ENCODE assay signal across 8 cellular contexts in the genomic region with DNA sequence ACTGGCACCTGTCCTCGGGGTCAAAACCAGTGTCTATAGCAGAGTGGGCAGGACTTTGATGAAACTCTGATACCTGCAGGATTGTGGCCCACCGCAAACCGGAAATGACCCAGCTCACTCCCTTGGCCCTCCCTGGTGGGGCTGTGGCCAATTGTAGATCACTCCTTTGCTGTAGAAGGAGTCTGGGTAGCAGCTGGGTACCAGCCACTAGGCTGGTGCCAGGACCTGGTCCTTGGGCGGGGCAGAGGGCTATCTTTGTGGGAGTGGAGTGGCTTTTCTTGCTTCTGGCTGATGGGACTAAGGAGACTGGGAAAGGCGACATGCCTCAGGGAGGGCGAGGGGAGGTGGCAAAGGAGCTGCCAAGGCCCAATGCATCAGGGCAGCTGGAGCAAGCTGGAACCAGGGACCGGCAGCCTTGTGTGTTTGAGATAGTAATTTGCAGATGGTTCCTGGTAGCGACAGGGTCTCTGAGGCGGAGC. TPM values are rescaled to one million over a fixed set of nuclear protein-coding genes. Genes with fewer than 3 reads are reported as not detected.
A peak's percentile ranks its signal among the peaks of the same experiment; 100 is the strongest.
DNase-seq lines count a peak whose midpoint lies in the region; ATAC-seq and TF ChIP-seq lines count a peak whose summit lies in the region.

No MANE protein-coding gene starts in this region.

- DNase-seq in A673 (ENCODE audit: low spot score): no peak
- no peak for DNase-seq in H7
- no peak for DNase-seq in WERI-Rb-1
- no peak for DNase-seq in left lung
- no peak for DNase-seq in left lobe of liver (ENCODE audit: low spot score)
- DNase-seq in UCSD-AML1 (lab: John Stamatoyannopoulos, UW; ENCODE audit: unreplicated experiment): no peak

- H3K4me1 ChIP-seq in A673 (ENCODE audit: insufficient read depth, low read length, poor library complexity, severe bottlenecking) (peaks cover 7% of the 10 kb centered on the region), left lung (peaks cover 0 to 12% of the 10 kb centered on the region in 2 donors)

- peak overlapping the region; percentile 49 for H3K4me3 ChIP-seq in A673 (ENCODE audit: low read depth, low read length, poor library complexity, severe bottlenecking)
- peak overlapping the region; percentile 73; the same call in 1 of the 2 replicates for H3K4me3 ChIP-seq in H7 (ENCODE audit: insufficient read depth, low read depth, low read length)
- H3K4me3 ChIP-seq in WERI-Rb-1 (ENCODE audit: low read depth, low read length): peak overlapping the region; percentile 80
- no peak overlapping the region for H3K4me3 ChIP-seq in left lung

- no peaks in the 10 kb centered on the region for H3K9me3 ChIP-seq in A673 (ENCODE audit: low read depth, low read length, poor library complexity, severe bottlenecking)
- H3K9me3 ChIP-seq in WERI-Rb-1 (ENCODE audit: severe bottlenecking): no peaks in the 10 kb centered on the region
- no peaks in the 10 kb centered on the region for H3K9me3 ChIP-seq in left lung

- H3K27me3 ChIP-seq in A673 (replicated peaks; ENCODE audit: insufficient read depth, low read depth, low read length, poor library complexity) (no peaks in the 10 kb centered on the region), H7 (ENCODE audit: control insufficient read depth, insufficient read depth, low read length) (peaks cover 5% of the 10 kb centered on the region), WERI-Rb-1 (ENCODE audit: insufficient read depth, low read depth, severe bottlenecking) (no peaks in the 10 kb centered on the region), left lung (peaks cover 14 to 58% of the 10 kb centered on the region in 2 donors)

- H3K27ac ChIP-seq in A673 (ENCODE audit: low read depth, low read length, poor library complexity, severe bottlenecking): no peak overlapping the region
- no peak overlapping the region for H3K27ac ChIP-seq in WERI-Rb-1
- no peak overlapping the region for H3K27ac ChIP-seq in left lung

- CTCF ChIA-PET in A673 (lab: Charles Lee): interaction anchor here (1.1 kb wide), 1 partner anchor 30 kb away, joined by 3 read pairs; no protein-coding TSS in a partner anchor

- BruUV-seq in A673 (replicated peaks; lab: Mats Ljungman, UMichigan): no TSS peak

- peak; percentile 15 for ATAC-seq in left lung
- ATAC-seq in HG03039 (IDR thresholded peaks at IDR 0.05; ENCODE audit: unreplicated experiment): no peak
- no peak for ATAC-seq in HG03025 (IDR thresholded peaks at IDR 0.05; ENCODE audit: low FRiP score, unreplicated experiment)
- no peak for ATAC-seq in left lobe of liver

- POLR2A ChIA-PET in A673 (lab: Charles Lee; ENCODE audit: low non-redundant PET): interaction anchor here (0.6 kb wide), 1 partner anchor 69 kb away, joined by 8 read pairs; no protein-coding TSS in a partner anchor

- no peak for TF ChIP-seq CTCF in A673 (conservative IDR thresholded peaks at IDR 0.05; ENCODE audit: low read depth, low read length)
- TF ChIP-seq CTCF in WERI-Rb-1 (IDR thresholded peaks at IDR 0.05; ENCODE audit: low read depth, low read length): no peak
- no peak for TF ChIP-seq CTCF in left lung (IDR thresholded peaks at IDR 0.05)

- intact Hi-C loops in A673 (cut with micrococcal nuclease; ENCODE audit: unreplicated experiment): no loop called here
- intact Hi-C loops in left lung (cut with DNase I): no loop called here

- no peaks in the 10 kb centered on the region for H3K36me3 ChIP-seq in A673 (ENCODE audit: insufficient read depth, low read length, poor library complexity, severe bottlenecking)
- H3K36me3 ChIP-seq in H7 (replicated peaks; ENCODE audit: control insufficient read depth, insufficient read depth, low read length): no peaks in the 10 kb centered on the region
- H3K36me3 ChIP-seq in WERI-Rb-1: no peaks in the 10 kb centered on the region; the same call in 1 of the 2 replicates
- no peaks in the 10 kb centered on the region for H3K36me3 ChIP-seq in left lung

RNA-seq across cellular contexts. Expression of a gene that starts 0.4 kb away (rescaled TPM):
- total RNA-seq in A673 (2021): 0.13 and 0.22 TPM in 2 replicates
- 2.1 and 2.2 TPM in 2 replicates for total RNA-seq in H7 (2014; rRNA removed; shearing (Covaris generic))
- total RNA-seq in left lung: under 1 TPM in 1 of 2 donors, not detected in 1; 0.47 TPM
- 0.35 TPM for total RNA-seq in left lobe of liver

RNA-seq across cellular contexts. Expression of a gene that starts 39.6 kb away (rescaled TPM):
- total RNA-seq in A673 (2021) (0.09 and 0.60 TPM in 2 replicates), left lung (not detected), left lobe of liver (not detected)
- 8.9 and 11.6 TPM in 2 replicates for total RNA-seq in H7 (2014; rRNA removed; shearing (Covaris generic))

Comparison
In these comparisons a context has a peak if more than half of its experiments do, and no peak if none do; other contexts are left out.
1. H3K4me3 ChIP-seq: peak in A673 (single experiment), H7 (single experiment) and WERI-Rb-1 (single experiment); none in left lung (0 of 2).